18 cellular contexts compared by ENCODE assay signal in genomic region chr18:54466248-54467005, GRCh38.
"Had no signal": no experiment of that assay in that cellular context is flagged by ENCODE, and none has a peak within 500 bp of the region (broad histone marks: within the 10 kb centered on the region; RNA-seq: fewer than 3 reads in every experiment).

No MANE protein-coding gene starts in this region.

- H3K4me1 Mint-ChIP-seq: activated naive CD4-positive, alpha-beta T cell treated with anti-CD3 and anti-CD28 coated beads, Interleukin-2, amount 50 U/mL, for 24 hours; immature natural killer cell had no signal

- H3K36me3 Mint-ChIP-seq: activated naive CD4-positive, alpha-beta T cell treated with anti-CD3 and anti-CD28 coated beads, Interleukin-2, amount 50 U/mL, for 24 hours; immature natural killer cell; WTC11 had no signal

- DNase-seq: activated gamma-delta T cell treated with Interleukin-2 at 50 U/mL for 16 hours; activated T-cell treated with anti-CD3 and anti-CD28 coated beads, Interleukin-2, amount 50 U/mL, for 1 hour; anterior cingulate cortex; body of pancreas; glutamatergic neuron; immature natural killer cell; kidney glomerular epithelial cell; left lung; midbrain; stimulated activated CD4-positive, alpha-beta T cell treated with anti-CD3 and anti-CD28 coated beads, Interleukin-2, amount 100 ng/mL, for 48 hours; stimulated activated naive CD4-positive, alpha-beta T cell treated with Interleukin-2 at 50 U/mL for 16 hours; T-helper 9 cell had no signal

- H3K9me3 ChIP-seq: body of pancreas had no signal

- H3K27me3 Mint-ChIP-seq: progenitor cell of endocrine pancreas had no signal

- FAIRE-seq: frontal cortex had no signal

- ATAC-seq: body of pancreas; left lung; natural killer cell treated with Interleukin-12 subunit alpha and Interleukin-12 subunit beta and Interleukin-15 and Interleukin-18, amount 100 ng/mL, for 72 hours; WTC11 had no signal

- H3K4me3 Mint-ChIP-seq: activated naive CD4-positive, alpha-beta T cell treated with anti-CD3 and anti-CD28 coated beads, Interleukin-2, amount 50 U/mL, for 24 hours; immature natural killer cell; natural killer cell treated with Interleukin-12 subunit alpha and Interleukin-12 subunit beta and Interleukin-15 and Interleukin-18, amount 100 ng/mL, for 72 hours; WTC11 had no signal

- H3K4me3 ChIP-seq: body of pancreas, hepatocyte, left lung had no signal

- H3K4me1 ChIP-seq: body of pancreas, left lung had no signal

- H3K27me3 ChIP-seq: body of pancreas, hepatocyte, left lung had no signal

- H3K27ac ChIP-seq: body of pancreas, hepatocyte, left lung had no signal

- H3K27ac Mint-ChIP-seq: activated naive CD4-positive, alpha-beta T cell treated with anti-CD3 and anti-CD28 coated beads, Interleukin-2, amount 50 U/mL, for 24 hours; immature natural killer cell; natural killer cell treated with Interleukin-12 subunit alpha and Interleukin-12 subunit beta and Interleukin-15 and Interleukin-18, amount 100 ng/mL, for 72 hours; progenitor cell of endocrine pancreas; WTC11 had no signal

- H3K9me3 Mint-ChIP-seq: natural killer cell treated with Interleukin-12 subunit alpha and Interleukin-12 subunit beta and Interleukin-15 and Interleukin-18, amount 100 ng/mL, for 72 hours; WTC11 had no signal

- H3K36me3 ChIP-seq: left lung had no signal
